ENCODE assay signal across 20 cellular contexts in the genomic region with DNA sequence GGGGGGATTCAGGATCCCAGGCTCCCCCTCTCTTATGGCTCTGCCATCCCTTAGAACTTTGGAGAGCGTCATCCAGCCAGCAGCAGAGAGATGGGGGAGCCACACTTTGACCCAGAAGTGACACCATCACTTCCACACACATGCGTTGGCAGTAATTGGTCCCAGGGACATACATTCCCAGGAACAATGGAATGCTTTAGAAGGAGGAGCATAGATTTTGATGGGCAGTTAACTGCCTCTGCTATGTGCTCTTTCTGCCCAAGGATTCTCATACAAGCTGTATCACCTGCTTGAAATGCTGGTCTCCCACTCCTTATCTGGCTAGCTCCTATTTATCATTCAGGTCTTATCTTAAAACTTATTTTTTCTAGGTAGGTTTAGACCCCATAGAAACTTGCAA.
"Had no signal": no experiment of that assay in that cellular context is flagged by ENCODE, and none has a peak within 500 bp of the region (broad histone marks: within the 10 kb centered on the region; RNA-seq: fewer than 3 reads in every experiment).

No MANE protein-coding gene starts in this region.

- DNase-seq: colonic mucosa; cortex of kidney; dorsolateral prefrontal cortex; effector CD4-positive, alpha-beta T cell; effector memory CD8-positive, alpha-beta T cell; endodermal cell; foreskin keratinocyte; heart left ventricle; hypothalamus; left cardiac atrium; left lung; left ventricle myocardium superior; lower lobe of right lung; mesenchymal stem cell; midbrain; naive thymus-derived CD4-positive, alpha-beta T cell had no signal

- H3K27me3 ChIP-seq: colonic mucosa had no signal

- H3K79me2 ChIP-seq: hepatocyte had no signal

- H3K4me3 ChIP-seq: colonic mucosa, dorsolateral prefrontal cortex, esophagus muscularis mucosa, gastroesophageal sphincter, heart left ventricle, hepatocyte, left lung, lower lobe of right lung had no signal

- H3K27ac ChIP-seq: colonic mucosa, dorsolateral prefrontal cortex, epithelial cell of prostate, esophagus muscularis mucosa, foreskin keratinocyte, gastroesophageal sphincter, heart left ventricle, hepatocyte, left lung, lower lobe of right lung had no signal

- ATAC-seq: effector memory CD8-positive, alpha-beta T cell; foreskin keratinocyte; gastroesophageal sphincter; heart left ventricle; left cardiac atrium; left lung; left ventricle myocardium superior; lower lobe of right lung; naive thymus-derived CD4-positive, alpha-beta T cell had no signal

- H3K36me3 ChIP-seq: colonic mucosa, esophagus muscularis mucosa, gastroesophageal sphincter, heart left ventricle, left lung, lower lobe of right lung had no signal

- H3K9me3 ChIP-seq: colonic mucosa, gastroesophageal sphincter, left lung, lower lobe of right lung had no signal

- H3K4me1 ChIP-seq: colonic mucosa, esophagus muscularis mucosa, foreskin keratinocyte, gastroesophageal sphincter, heart left ventricle, left lung, lower lobe of right lung had no signal

- H3K4me2 ChIP-seq: hepatocyte had no signal
